1 cellular context compared by ENCODE assay signal in the genomic region with DNA sequence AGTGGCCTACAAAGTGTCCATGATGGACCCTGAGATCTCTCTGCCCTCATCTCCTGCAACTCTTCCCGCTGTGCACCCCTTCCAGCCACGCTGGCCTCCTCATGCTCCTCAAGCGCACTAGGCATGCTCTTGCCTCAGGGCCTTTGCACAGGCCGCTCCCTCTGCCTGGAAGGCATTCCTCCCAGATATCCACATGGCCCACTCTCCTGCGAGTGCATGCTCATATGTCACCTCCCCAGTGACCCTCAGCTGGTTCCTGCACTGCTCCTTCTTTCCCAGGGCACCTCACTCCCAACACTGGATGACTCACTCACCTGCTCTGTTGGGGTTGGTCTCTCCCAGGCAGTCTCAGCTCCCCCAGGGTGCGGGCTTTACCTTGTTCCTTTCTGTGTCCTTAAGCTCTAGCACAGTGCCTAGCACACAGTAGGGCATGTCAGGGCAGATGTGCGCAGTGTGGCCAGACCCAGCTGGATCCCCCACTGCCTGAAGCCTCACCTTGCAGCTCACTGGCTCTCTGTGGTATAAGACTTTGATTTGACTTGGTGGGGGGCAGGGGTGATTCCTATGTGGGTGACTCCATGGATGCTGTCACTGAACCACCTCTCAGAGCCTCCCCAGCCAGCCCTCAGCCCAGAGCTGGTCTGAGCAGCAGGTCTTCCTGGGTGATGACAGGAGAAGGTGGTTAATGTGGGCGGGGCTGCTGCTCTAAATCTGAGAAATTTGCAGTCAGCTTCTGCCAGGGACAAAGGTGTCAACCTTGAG.
TF ChIP-seq lines count a peak whose summit lies in the region.

No MANE protein-coding gene starts in this region.

TF ChIP-seq in K562, 482 proteins besides CTCF, POLR2A, EP300 and RAD21:
- TF ChIP-seq EWSR1 (IDR thresholded peaks at IDR 0.05; ENCODE audit: borderline replicate concordance, low read depth, partially characterized antibody) (no peak), ZKSCAN1 (IDR thresholded peaks at IDR 0.05; ENCODE audit: low read depth, low read length) (peak; percentile 80)
